22 cellular contexts compared by ENCODE assay signal in genomic region chr2:55027226-55027625, GRCh38. TPM values are rescaled to one million over a fixed set of nuclear protein-coding genes. Genes with fewer than 3 reads are reported as not detected.
DNase-seq lines count a peak whose midpoint lies in the region; ATAC-seq and TF ChIP-seq lines count a peak whose summit lies in the region.
"Had no signal": no experiment of that assay in that cellular context is flagged by ENCODE, and none has a peak within 500 bp of the region (broad histone marks: within the 10 kb centered on the region; RNA-seq: fewer than 3 reads in every experiment).

No MANE protein-coding gene starts in this region.

- H2BK15ac ChIP-seq in IMR-90 (ENCODE audit: low read depth, low read length): no peak overlapping the region

- no peak overlapping the region for H3K14ac ChIP-seq in IMR-90 (replicated peaks; ENCODE audit: low read depth, low read length)

- H3K79me2 ChIP-seq in DOHH2 (ENCODE audit: control insufficient read depth, low read length): peaks cover 99% of the 10 kb centered on the region

- H3K56ac ChIP-seq in IMR-90 (ENCODE audit: extremely low read depth, insufficient read depth, low read length): no peak overlapping the region

- CTCF ChIA-PET in IMR-90 (lab: Yijun Ruan, JAX): interaction anchor here (2.5 kb wide), 1 partner anchor 141 kb away, joined by 8 read pairs; no protein-coding TSS in a partner anchor

- no peaks in the 10 kb centered on the region for H3K9me3 Mint-ChIP-seq in stimulated activated naive B cell treated with anti-CD40 and anti-IgM and Interleukin-4, amounts not matched to agents 10 μg/mL and 1 μg/mL and 100 μg/mL, for 72 hours
- H3K9me3 Mint-ChIP-seq: CD14-positive monocyte had no signal

- H2BK120ac ChIP-seq in IMR-90 (ENCODE audit: low read depth, low read length): no peak overlapping the region

- no peak overlapping the region for H3K4me3 Mint-ChIP-seq in stimulated activated naive B cell treated with anti-CD40 and anti-IgM and Interleukin-4, amounts not matched to agents 10 μg/mL and 1 μg/mL and 100 μg/mL, for 72 hours
- H3K4me3 Mint-ChIP-seq: CD14-positive monocyte; CD8-positive, alpha-beta memory T cell had no signal

- H2AFZ ChIP-seq in IMR-90 (replicated peaks; ENCODE audit: low read length, poor library complexity): no peak overlapping the region

- H3K27ac ChIP-seq in DOHH2 (ENCODE audit: low read depth, low read length): no peak overlapping the region
- H3K27ac ChIP-seq in IMR-90 (ENCODE audit: insufficient read depth, low read length): no peak overlapping the region
- H3K27ac ChIP-seq in dorsolateral prefrontal cortex: peak overlapping the region in 31 of 59 donors; percentile 3 to 75 (median 31)
- peak overlapping the region; percentile 59 for H3K27ac ChIP-seq in neutrophil
- H3K27ac ChIP-seq: A549, RWPE1 had no signal

- intact Hi-C loops in IMR-90 (cut with micrococcal nuclease) (no loop called here), dorsolateral prefrontal cortex (cut with DNase I) (no loop called here)

- no peaks in the 10 kb centered on the region for H3K9me3 ChIP-seq in DOHH2 (ENCODE audit: control insufficient read depth, insufficient read depth, low read length)
- no peaks in the 10 kb centered on the region for H3K9me3 ChIP-seq in IMR-90 (ENCODE audit: control insufficient read depth, insufficient read depth, low read length)
- H3K9me3 ChIP-seq in neutrophil: no peaks in the 10 kb centered on the region
- H3K9me3 ChIP-seq: A549, MG63 had no signal

- H3K4me2 ChIP-seq in DOHH2 (ENCODE audit: low read length): peak overlapping the region; percentile 52; the same call in 1 of the 2 replicates
- no peak overlapping the region for H3K4me2 ChIP-seq in IMR-90 (ENCODE audit: low read depth, low read length)
- H3K4me2 ChIP-seq: A549 had no signal

- no peak overlapping the region for H2AK9ac ChIP-seq in IMR-90 (replicated peaks; ENCODE audit: low read depth, low read length, poor library complexity)

- 100% methylated on average over 2 of the region's 2 CpGs; no CpG with 5 or more reads in 1 of the 2 experiments for WGBS in IMR-90 (ENCODE audit: extremely low coverage in 2 of 2, insufficient read length in 1 of 2), 2 experiments

- POLR2A ChIA-PET in IMR-90 (lab: Charles Lee; ENCODE audit: unreplicated experiment): no interaction called here

- TF ChIP-seq CTCF in DOHH2 (IDR thresholded peaks at IDR 0.05; ENCODE audit: low read depth, low read length, poor library complexity, severe bottlenecking) (no peak), IMR-90 (conservative IDR thresholded peaks at IDR 0.05; ENCODE audit: low read depth, low read length) (no peak), dorsolateral prefrontal cortex (IDR thresholded peaks at IDR 0.05 in 54 of 56, conservative IDR thresholded peaks at IDR 0.05 in 2 of 56; ENCODE audit: low read depth in 1 of 56, partially characterized antibody in 56 of 56) (no peak), neutrophil (IDR thresholded peaks at IDR 0.05) (no peak)

- no peak overlapping the region for H2AK5ac ChIP-seq in IMR-90 (ENCODE audit: low read depth, low read length)

- ATAC-seq in IMR-90 (ENCODE audit: low read depth): no peak
- no peak for ATAC-seq in stimulated activated naive B cell treated with anti-CD40 and anti-IgM and Interleukin-4, amounts not matched to agents 10 μg/mL and 1 μg/mL and 100 μg/mL, for 72 hours (replicated peaks)
- ATAC-seq in HG02798 (IDR thresholded peaks at IDR 0.05; ENCODE audit: poor library complexity, unreplicated experiment): no peak
- ATAC-seq: A549, HCT116, Panc1 had no signal

- H4K91ac ChIP-seq in IMR-90 (ENCODE audit: insufficient read depth, low read depth, low read length): no peak overlapping the region

- H3K79me1 ChIP-seq in IMR-90 (ENCODE audit: low read depth in 1 of 2, low read length in 2 of 2): peaks cover 0 to 54% of the 10 kb centered on the region in 2 experiments; a peak in 2 of 4 replicates

- H3F3A ChIP-seq in DOHH2 (ENCODE audit: control insufficient read depth, insufficient read depth): peaks cover 11% of the 10 kb centered on the region; the same call in 1 of the 2 replicates

- H3K9ac ChIP-seq in IMR-90 (ENCODE audit: low read depth, low read length): no peak overlapping the region

- dilution Hi-C loops in IMR-90 (cut with HindIII; ENCODE audit: low sequenced_read_pairs, unreplicated experiment): no loop called here

- H3K4me3 ChIP-seq in DOHH2 (ENCODE audit: low read length) (no peak overlapping the region), IMR-90 (ENCODE audit: insufficient read depth, low read depth, low read length) (no peak overlapping the region), dorsolateral prefrontal cortex (peak overlapping the region in 3 of 59 donors; percentile 2 to 12 (median 7)), neutrophil (ENCODE audit: low read depth in 1 of 2, low read length in 1 of 2) (no peak overlapping the region)
- H3K4me3 ChIP-seq: A549, MG63 had no signal

- no peak for TF ChIP-seq POLR2A in IMR-90 (IDR thresholded peaks at IDR 0.05; ENCODE audit: low read depth, low read length)

- BruUV-seq in IMR-90 (replicated peaks; lab: Mats Ljungman, UMichigan): no TSS peak

- H3K9me1 ChIP-seq in IMR-90 (ENCODE audit: insufficient read depth, low read length): peaks cover 28% of the 10 kb centered on the region

- no peak overlapping the region for H3K4ac ChIP-seq in IMR-90 (ENCODE audit: low read depth, low read length)

- no peak overlapping the region for H3K27ac Mint-ChIP-seq in stimulated activated naive B cell treated with anti-CD40 and anti-IgM and Interleukin-4, amounts not matched to agents 10 μg/mL and 1 μg/mL and 100 μg/mL, for 72 hours
- H3K27ac Mint-ChIP-seq: CD14-positive monocyte; CD8-positive, alpha-beta memory T cell had no signal

- TF ChIP-seq RAD21 in IMR-90 (IDR thresholded peaks at IDR 0.05; ENCODE audit: low read length): no peak

- no peak overlapping the region for H2BK5ac ChIP-seq in IMR-90 (ENCODE audit: low read depth, low read length, poor library complexity, severe bottlenecking)

- H3K36me3 ChIP-seq in DOHH2 (ENCODE audit: control insufficient read depth, low read length) (peaks cover 17% of the 10 kb centered on the region; the same call in 1 of the 2 replicates), IMR-90 (ENCODE audit: control insufficient read depth, insufficient read depth, low read length) (peaks cover 4% of the 10 kb centered on the region), neutrophil (no peaks in the 10 kb centered on the region)

- H3K4me1 ChIP-seq in DOHH2 (ENCODE audit: control insufficient read depth, low read length) (peaks cover 44% of the 10 kb centered on the region), IMR-90 (ENCODE audit: control insufficient read depth, insufficient read depth, low read length) (peaks cover 22% of the 10 kb centered on the region), neutrophil (ENCODE audit: control insufficient read depth in 1 of 2, insufficient read depth in 1 of 2, low read depth in 1 of 2, low read length in 1 of 2) (peaks cover 47 to 51% of the 10 kb centered on the region in 2 experiments)

- no peaks in the 10 kb centered on the region for H3K27me3 ChIP-seq in DOHH2 (ENCODE audit: control insufficient read depth, low read length)
- H3K27me3 ChIP-seq in IMR-90 (ENCODE audit: control insufficient read depth, insufficient read depth, low read length): no peaks in the 10 kb centered on the region
- no peaks in the 10 kb centered on the region for H3K27me3 ChIP-seq in dorsolateral prefrontal cortex
- no peaks in the 10 kb centered on the region for H3K27me3 ChIP-seq in neutrophil
- H3K27me3 ChIP-seq: MG63 had no signal

- no peak overlapping the region for H2BK20ac ChIP-seq in IMR-90 (ENCODE audit: low read depth, low read length)

- H4K20me1 ChIP-seq in DOHH2 (ENCODE audit: control insufficient read depth, insufficient read depth, low read depth, low read length) (peaks cover 5% of the 10 kb centered on the region), IMR-90 (ENCODE audit: insufficient read depth, low read length) (peaks cover 97% of the 10 kb centered on the region)

- no peak overlapping the region for H4K5ac ChIP-seq in IMR-90 (ENCODE audit: low read depth, low read length)

- peaks cover 16 to 18% of the 10 kb centered on the region in 2 donors for H3K4me1 Mint-ChIP-seq in stimulated activated naive B cell treated with anti-CD40 and anti-IgM and Interleukin-4, amounts not matched to agents 10 μg/mL and 1 μg/mL and 100 μg/mL, for 72 hours

- H3K36me3 Mint-ChIP-seq in stimulated activated naive B cell treated with anti-CD40 and anti-IgM and Interleukin-4, amounts not matched to agents 10 μg/mL and 1 μg/mL and 100 μg/mL, for 72 hours: peaks cover 0 to 3% of the 10 kb centered on the region in 2 donors
- H3K36me3 Mint-ChIP-seq: CD8-positive, alpha-beta memory T cell had no signal

- no peak overlapping the region for H4K8ac ChIP-seq in IMR-90 (ENCODE audit: low read depth in 2 of 2, low read length in 2 of 2)

- DNase-seq in IMR-90 (no peak), dorsolateral prefrontal cortex (no peak), glomerular visceral epithelial cell (ENCODE audit: extremely low spot score) (no peak)
- DNase-seq in stimulated activated naive B cell treated with anti-CD40 and anti-IgM and Interleukin-4, amounts not matched to agents 10 μg/mL and 1 μg/mL and 100 μg/mL, for 72 hours: no peak
- DNase-seq in stimulated activated CD4-positive, alpha-beta T cell treated with anti-CD3 and anti-CD28 coated beads, Interleukin-4, amount 100 ng/mL, for 4 hours: no peak
- DNase-seq: CD8-positive, alpha-beta memory T cell; DMS 273 treated with DMSO at 0.1 percent for 48 hours; DMS79; KBM-7; MG63; NCI-H2029; NCI-H446; NCI-H526; SHP77 had no signal

- no peaks in the 10 kb centered on the region for H3K9me2 ChIP-seq in DOHH2 (replicated peaks; ENCODE audit: control insufficient read depth, low read length)

- no peak overlapping the region for H3K18ac ChIP-seq in IMR-90 (ENCODE audit: low read depth, low read length)

- H3K23ac ChIP-seq in IMR-90 (ENCODE audit: low read depth, low read length): 0 out of 2 replicates have a peak overlapping the region, but pooled peaks have one; percentile 18

- no peaks in the 10 kb centered on the region for H3K27me3 Mint-ChIP-seq in stimulated activated naive B cell treated with anti-CD40 and anti-IgM and Interleukin-4, amounts not matched to agents 10 μg/mL and 1 μg/mL and 100 μg/mL, for 72 hours
- H3K27me3 Mint-ChIP-seq: CD8-positive, alpha-beta memory T cell had no signal

- in situ Hi-C loops in IMR-90 (cut with MboI; ENCODE audit: low sequenced_read_pairs): no loop called here

TF ChIP-seq in IMR-90, 13 proteins besides CTCF, POLR2A, EP300 and RAD21 (continues in another document):
- TF ChIP-seq SMC3 (IDR thresholded peaks at IDR 0.05; ENCODE audit: low read depth, low read length): no peak

RNA-seq across cellular contexts. Expression of gene RTN4, which starts 23.0 kb away (rescaled TPM):
- 77.8 and 216 TPM in 2 replicates for total RNA-seq in IMR-90 (2012; rRNA removed)
- polyA plus RNA-seq in IMR-90 (2012; rRNA removed): 466 and 588 TPM in 2 replicates
- polyA plus RNA-seq in IMR-90 (2012; cell fraction: cytosol; rRNA removed): 457 and 1,011 TPM in 2 replicates
- polyA plus RNA-seq in IMR-90 (2012; cell fraction: nucleus; rRNA removed; ENCODE audit: low replicate concordance): 258 and 509 TPM in 2 replicates
- total RNA-seq in dorsolateral prefrontal cortex: 100 to 1,000 TPM; 342 to 975 (median 727) TPM

Comparison
In these comparisons a context has a peak if more than half of its experiments do, and no peak if none do; other contexts are left out.
1. H3K27ac ChIP-seq: peak in dorsolateral prefrontal cortex (31 of 59) and neutrophil (single experiment); none in DOHH2 (single experiment) and IMR-90 (single experiment).